In the genomic region with DNA sequence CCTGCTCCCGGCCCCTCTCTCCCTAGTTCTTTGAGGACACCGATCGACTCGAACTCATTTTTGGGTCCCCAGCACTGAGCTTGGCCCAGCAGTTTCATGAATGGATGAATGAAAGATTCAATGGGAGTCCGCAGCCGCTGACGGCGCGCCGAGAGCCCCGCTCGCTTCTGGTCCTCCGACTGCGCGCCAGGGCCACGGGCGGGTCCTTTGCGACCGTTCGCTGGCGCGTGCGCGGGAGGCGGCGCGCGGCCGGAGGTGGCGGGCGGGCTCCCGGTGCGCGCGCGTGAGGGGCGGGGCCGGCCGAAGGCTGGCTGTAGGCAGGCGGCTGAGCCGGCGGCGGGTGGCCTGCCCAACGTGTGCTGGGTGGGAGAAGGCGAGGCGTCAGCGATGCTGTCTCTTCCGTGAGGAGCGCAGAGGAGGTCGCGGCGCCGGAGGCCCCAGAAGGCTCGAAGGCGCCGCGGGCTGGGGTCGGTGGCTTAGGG, we compare ENCODE assay signal across 8 cellular contexts. TPM values are rescaled to one million over a fixed set of nuclear protein-coding genes. Genes with fewer than 3 reads are reported as not detected.
DNase-seq lines count a peak whose midpoint lies in the region; ATAC-seq, FAIRE-seq and TF ChIP-seq lines count a peak whose summit lies in the region.

TSS of gene MAST2 (plus strand) at position 314 of the 482 bp plus-strand sequence. CDS start 284 bp downstream, outside the sequence.

- peak within 1 kb of the TSS; percentile 71 for H2AFZ ChIP-seq in HepG2 (ENCODE audit: low read length)

- 2% methylated on average over 18 of the region's 58 CpGs for WGBS in HepG2 (ENCODE audit: low lambda C conversion rate)

- peak; percentile 93 for ATAC-seq in GM19324 (IDR thresholded peaks at IDR 0.05; ENCODE audit: low FRiP score, unreplicated experiment)
- ATAC-seq in HG03457 (IDR thresholded peaks at IDR 0.05; ENCODE audit: unreplicated experiment) = peak; percentile 83
- peak; percentile 89 for ATAC-seq in HepG2

- H3K4me3 ChIP-seq in BJ (ENCODE audit: low read depth, low read length) = peak within 1 kb of the TSS; percentile 76
- peak within 1 kb of the TSS; percentile 81 to 97 (median 90) for H3K4me3 ChIP-seq in HepG2 (replicated peaks in 1 of 3; ENCODE audit: insufficient read depth in 1 of 3, low read depth in 2 of 3, low read length in 3 of 3)

- H3K9ac ChIP-seq in HepG2 (ENCODE audit: insufficient read depth, low read depth, low read length) = peak within 1 kb of the TSS; percentile 77

- DNase-seq in BJ (ENCODE audit: low read depth) (peak; percentile 44), NCI-H524 treated with DMSO at 0.1 percent for 48 hours (lab: John Stamatoyannopoulos, UW) (peak; percentile 26), dermis blood vessel endothelial cell (peak; percentile 92), HepG2 (ENCODE audit: low spot score) (peak; percentile 67)
- DNase-seq in activated CD4-positive, alpha-beta T cell treated with anti-CD3 and anti-CD28 coated beads, Interleukin-2, amount 50 U/mL, for 1 hour = peak; percentile 78
- peak; percentile 75 for DNase-seq in stimulated activated CD4-positive, alpha-beta T cell treated with anti-CD3 and anti-CD28 coated beads, Interleukin-2, amount 100 ng/mL, for 4 hours (ENCODE audit: low read depth)

- no TSS peak for BruUV-seq in HepG2 (replicated peaks; lab: Mats Ljungman, UMichigan)

- no peaks in the 10 kb centered on the region for H3K36me3 ChIP-seq in BJ (ENCODE audit: control insufficient read depth, insufficient read depth, low read length)
- peaks cover 0 to 14% of the 10 kb centered on the region in 2 experiments; a peak in 2 of 5 replicates for H3K36me3 ChIP-seq in HepG2 (replicated peaks in 1 of 2; ENCODE audit: control insufficient read depth in 1 of 2, insufficient read depth in 2 of 2, low read length in 2 of 2)

- intact Hi-C loops in HepG2 (cut with micrococcal nuclease; ENCODE audit: unreplicated experiment) = loop anchor here (2.0 kb wide), 2 partner anchors 53 to 117 kb away; partner anchors contain the start of genes GPBP1L1 and IPP

- H3K27ac ChIP-seq in HepG2 (ENCODE audit: extremely low read length, insufficient read depth, low read length) = peak within 1 kb of the TSS; percentile 53

- FAIRE-seq in HepG2 (lab: Jason Lieb, UNC) = no peak

- in situ Hi-C loops in HepG2 (cut with HindIII; ENCODE audit: extremely low pct_ligation_motif_present, low pct_unique_long_range_greater_than_20kb) = loop anchor here (5.0 kb wide), 1 partner anchor 116 kb away; the partner anchor contains the start of genes GPBP1L1 and TMEM69

- 0 out of 2 replicates have a peak, but pooled peaks have one; percentile 40 for TF ChIP-seq RAD21 in HepG2 (CRISPR knock-in tag; IDR thresholded peaks at IDR 0.05)

- H3K4me2 ChIP-seq in HepG2 (ENCODE audit: low read depth, low read length) = peak within 1 kb of the TSS; percentile 100

- CTCF ChIA-PET in BJ (lab: Yijun Ruan, JAX) (interaction anchor here (1.0 kb wide), 1 partner anchor 20 kb away, joined by 5 read pairs; no protein-coding TSS in a partner anchor), HepG2 (lab: Yijun Ruan, JAX; ENCODE audit: low intra/inter-chr PET ratio, low total read pairs) (no interaction called here)

- TF ChIP-seq EP300 in HepG2 (IDR thresholded peaks at IDR 0.05; ENCODE audit: low read depth in 2 of 2, low read length in 2 of 2) (no peak), HepG2 (CRISPR knock-in tag; IDR thresholded peaks at IDR 0.05; ENCODE audit: borderline replicate concordance) (no peak)

- no peaks in the 10 kb centered on the region for H3K27me3 ChIP-seq in BJ (ENCODE audit: control insufficient read depth, insufficient read depth, low read length)
- H3K27me3 ChIP-seq in HepG2 (ENCODE audit: control insufficient read depth in 1 of 2, insufficient read depth in 2 of 2, low read length in 2 of 2) = no peaks in the 10 kb centered on the region

- TF ChIP-seq CTCF in BJ (IDR thresholded peaks at IDR 0.05; ENCODE audit: insufficient read depth, low read depth, low read length) = no peak
- no peak for TF ChIP-seq CTCF in HepG2 (CRISPR knock-in tag; IDR thresholded peaks at IDR 0.05)

- H3K4me1 ChIP-seq in HepG2 (ENCODE audit: insufficient read depth, low read length) = peaks cover 32% of the 10 kb centered on the region

- TF ChIP-seq POLR2A in HepG2 (IDR thresholded peaks at IDR 0.05; ENCODE audit: insufficient read depth in 1 of 2, low read depth in 2 of 2, low read length in 2 of 2) = peak; percentile 46 to 80

- peaks cover 43% of the 10 kb centered on the region for H3K79me2 ChIP-seq in HepG2 (ENCODE audit: insufficient read depth, low read length)

- POLR2A ChIA-PET in BJ (lab: Charles Lee) = interaction anchor here (0.6 kb wide), 1 partner anchor 420 kb away, joined by 18 read pairs; no protein-coding TSS in a partner anchor
- POLR2A ChIA-PET in HepG2 (lab: Yijun Ruan, JAX) = interaction anchor here (1.1 kb wide), 2 partner anchors 19 to 69 kb away, joined by 4 to 5 read pairs; no protein-coding TSS in a partner anchor

- no peaks in the 10 kb centered on the region for H3K9me3 ChIP-seq in HepG2 (ENCODE audit: low read length)

- H4K20me1 ChIP-seq in HepG2 (ENCODE audit: insufficient read depth, low read length) = no peaks in the 10 kb centered on the region

TF ChIP-seq in HepG2, 621 proteins besides CTCF, POLR2A, EP300 and RAD21 (continues in another document):
- TF ChIP-seq ZNF687 (CRISPR knock-in tag; IDR thresholded peaks at IDR 0.05) (peak; percentile 55), SIN3A (IDR thresholded peaks at IDR 0.05; ENCODE audit: borderline replicate concordance, low read depth, low read length) (peak; percentile 40; the same call in 1 of the 2 replicates), AGO2 (optimal IDR thresholded peaks at IDR 0.05; ENCODE audit: low read depth, low read length) (peak; percentile 46), ZZZ3 (CRISPR knock-in tag; IDR thresholded peaks at IDR 0.05; ENCODE audit: borderline replicate concordance) (no peak), KDM5A (IDR thresholded peaks at IDR 0.05; ENCODE audit: borderline replicate concordance, low read length) (no peak; the same call in 1 of the 2 replicates), TBX2 (CRISPR knock-in tag; IDR thresholded peaks at IDR 0.05; ENCODE audit: borderline replicate concordance) (no peak; the same call in 1 of the 2 replicates), ZIK1 (CRISPR knock-in tag; IDR thresholded peaks at IDR 0.05; ENCODE audit: borderline replicate concordance, low read depth) (0 out of 2 replicates have a peak, but pooled peaks have one; percentile 21)

RNA-seq across cellular contexts. Expression of gene MAST2, which starts in this region (rescaled TPM):
- 31.0 and 47.2 TPM in 2 replicates for polyA plus RNA-seq in BJ (2011; rRNA removed)
- polyA minus RNA-seq in BJ (2011; rRNA and poly(A)+ RNA removed) = 39.5 and 40.0 TPM in 2 replicates
- total RNA-seq in dermis blood vessel endothelial cell = 17.2 and 21.3 TPM in 2 replicates
- total RNA-seq in HepG2 (2016; rRNA removed; fragmentation: Illumina TruSeq; extraction: Trizol) = 14.3 and 15.3 TPM in 2 replicates
- 9.9 and 10.4 TPM in 2 replicates for total RNA-seq in HepG2 (2016; cell fraction: cytosol; rRNA removed; fragmentation: Illumina TruSeq; extraction: Trizol; ENCODE audit: low read depth)
- 12.9 and 13.7 TPM in 2 replicates for total RNA-seq in HepG2 (2016; cell fraction: insoluble cytoplasmic fraction; rRNA removed; fragmentation: Illumina TruSeq; extraction: Trizol)
- 12.0 and 14.5 TPM in 2 replicates for total RNA-seq in HepG2 (2016; cell fraction: membrane; rRNA removed; fragmentation: Illumina TruSeq; extraction: Trizol)
- 26.9 and 30.8 TPM in 2 replicates for total RNA-seq in HepG2 (2016; cell fraction: nucleus; rRNA removed; fragmentation: Illumina TruSeq; extraction: Trizol)
- 23.0 and 26.3 TPM in 2 replicates for polyA plus RNA-seq in HepG2 (2011; rRNA removed)
- 15.9 and 16.5 TPM in 2 replicates for polyA plus RNA-seq in HepG2 (2011; cell fraction: cytosol; rRNA removed)
- 89.7 and 90.3 TPM in 2 replicates for polyA plus RNA-seq in HepG2 (2011; cell fraction: nucleus; rRNA removed)
- polyA plus RNA-seq in HepG2 (2012) = 18.5 and 25.7 TPM in 2 replicates
- 2.2 and 2.3 TPM in 2 replicates for polyA plus RNA-seq in HepG2 (2016; cell fraction: cytosol; fragmentation: Illumina TruSeq; extraction: Trizol; ENCODE audit: low read depth)
- 16.9 and 21.5 TPM in 2 replicates for polyA plus RNA-seq in HepG2 (2016; cell fraction: insoluble cytoplasmic fraction; fragmentation: Illumina TruSeq; extraction: Trizol; ENCODE audit: low read depth)
- polyA plus RNA-seq in HepG2 (2016; cell fraction: membrane; fragmentation: Illumina TruSeq; extraction: Trizol; ENCODE audit: low read depth) = 7.6 and 9.3 TPM in 2 replicates
- polyA plus RNA-seq in HepG2 (2016; cell fraction: nucleus; fragmentation: Illumina TruSeq; extraction: Trizol; ENCODE audit: insufficient read depth, low read depth) = 56.2 and 67.8 TPM in 2 replicates
- 58.6 and 58.9 TPM in 2 replicates for polyA minus RNA-seq in HepG2 (2011; rRNA and poly(A)+ RNA removed; ENCODE audit: low replicate concordance)
- 22.0 and 27.0 TPM in 2 replicates for polyA minus RNA-seq in HepG2 (2011; cell fraction: cytosol; rRNA and poly(A)+ RNA removed)
- polyA minus RNA-seq in HepG2 (2011; cell fraction: nucleus; rRNA and poly(A)+ RNA removed) = 78.5 and 80.8 TPM in 2 replicates

Comparison
In these comparisons a context has a peak if more than half of its experiments do, and no peak if none do; other contexts are left out.
1. Peak in every context shown above with its lines: DNase-seq, ATAC-seq, H3K4me3 ChIP-seq and H3K27ac ChIP-seq.
2. DNase-seq: peak in every context shown above with its lines; median percentile 92 in dermis blood vessel endothelial cell; 78 in activated CD4-positive, alpha-beta T cell treated with anti-CD3 and anti-CD28 coated beads, Interleukin-2, amount 50 U/mL, for 1 hour; 75 in stimulated activated CD4-positive, alpha-beta T cell treated with anti-CD3 and anti-CD28 coated beads, Interleukin-2, amount 100 ng/mL, for 4 hours; 67 in HepG2; 44 in BJ; 26 in NCI-H524 treated with DMSO at 0.1 percent for 48 hours.